18 cellular contexts compared by ENCODE assay signal in the genomic region with DNA sequence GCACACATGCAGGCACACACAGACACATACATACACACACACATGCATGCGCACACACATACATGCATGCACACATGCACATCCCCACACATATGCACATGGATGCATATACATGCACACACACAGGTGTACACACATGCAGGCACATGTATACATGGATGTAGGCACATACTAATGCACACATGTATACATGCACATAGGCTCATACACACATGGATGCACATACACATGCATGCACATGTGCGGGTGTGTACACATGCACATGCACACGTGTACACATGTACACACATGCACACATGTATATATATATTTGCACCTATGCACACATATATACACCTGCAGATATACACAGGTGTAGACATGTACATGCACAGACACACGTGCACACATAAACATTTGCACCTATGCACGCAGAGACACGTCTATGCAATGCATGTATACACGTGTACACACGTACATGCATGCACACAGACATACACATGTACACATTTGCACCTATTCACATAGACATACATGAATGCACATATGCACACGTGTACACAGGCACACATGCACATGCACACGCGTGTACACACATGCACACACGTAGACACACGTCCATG. TPM values are rescaled to one million over a fixed set of nuclear protein-coding genes. Genes with fewer than 3 reads are reported as not detected.
DNase-seq lines count a peak whose midpoint lies in the region; ATAC-seq, FAIRE-seq and TF ChIP-seq lines count a peak whose summit lies in the region.
"Had no signal": no experiment of that assay in that cellular context is flagged by ENCODE, and none has a peak within 500 bp of the region (broad histone marks: within the 10 kb centered on the region; RNA-seq: fewer than 3 reads in every experiment).

No MANE protein-coding gene starts in this region.

- TF ChIP-seq CTCF in bronchial epithelial cell (IDR thresholded peaks at IDR 0.05; ENCODE audit: insufficient read depth, low read length, severe bottlenecking) (no peak), nephron (IDR thresholded peaks at IDR 0.05; ENCODE audit: unreplicated experiment in 3 of 3) (no peak), natural killer cell (IDR thresholded peaks at IDR 0.05) (no peak)

- no peak overlapping the region for H3K4me3 ChIP-seq in bronchial epithelial cell (ENCODE audit: low read depth, low read length)
- H3K4me3 ChIP-seq: SJCRH30 had no signal

- no peaks in the 10 kb centered on the region for H3K27me3 Mint-ChIP-seq in activated CD4-positive, alpha-beta T cell treated with anti-CD3 and anti-CD28 coated beads, Interleukin-2, amount 10 ng/mL, durations not matched to agents 24 days and 14 days
- H3K27me3 Mint-ChIP-seq in nephron (ENCODE audit: low read depth) = no peaks in the 10 kb centered on the region
- no peaks in the 10 kb centered on the region for H3K27me3 Mint-ChIP-seq in natural killer cell (ENCODE audit: low read depth in 2 of 2)
- H3K27me3 Mint-ChIP-seq: activated B cell treated with CpG ODN at 0.5 μM for 24 hours had no signal

- peaks cover 10% of the 10 kb centered on the region for H3K36me3 ChIP-seq in bronchial epithelial cell (ENCODE audit: control insufficient read depth, insufficient read depth, low read length)
- H3K36me3 ChIP-seq: BE2C had no signal

- no peak for TF ChIP-seq POLR2A in GM12892 (IDR thresholded peaks at IDR 0.05; ENCODE audit: low read depth, low read length)

- peaks cover 23% of the 10 kb centered on the region for H3K4me1 Mint-ChIP-seq in activated CD4-positive, alpha-beta T cell treated with anti-CD3 and anti-CD28 coated beads, Interleukin-2, amount 10 ng/mL, durations not matched to agents 24 days and 14 days
- H3K4me1 Mint-ChIP-seq in nephron = peaks cover 12% of the 10 kb centered on the region
- H3K4me1 Mint-ChIP-seq in natural killer cell = peaks cover 0 to 11% of the 10 kb centered on the region in 2 donors

- ATAC-seq in natural killer cell = no peak
- ATAC-seq: left ventricle myocardium superior had no signal

- intact Hi-C loops in activated CD4-positive, alpha-beta T cell treated with anti-CD3 and anti-CD28 coated beads, Interleukin-2, amount 10 ng/mL, durations not matched to agents 24 days and 14 days (cut with micrococcal nuclease) = no loop called here
- intact Hi-C loops in natural killer cell (cut with micrococcal nuclease) = no loop called here

- peaks cover 41% of the 10 kb centered on the region for H3K36me3 Mint-ChIP-seq in activated CD4-positive, alpha-beta T cell treated with anti-CD3 and anti-CD28 coated beads, Interleukin-2, amount 10 ng/mL, durations not matched to agents 24 days and 14 days (ENCODE audit: low read depth)
- peaks cover 42% of the 10 kb centered on the region for H3K36me3 Mint-ChIP-seq in nephron (ENCODE audit: low read depth)
- no peaks in the 10 kb centered on the region for H3K36me3 Mint-ChIP-seq in natural killer cell

- no peaks in the 10 kb centered on the region for H3K27me3 ChIP-seq in bronchial epithelial cell (ENCODE audit: control insufficient read depth, insufficient read depth, low read length)
- H3K27me3 ChIP-seq: BE2C, SJCRH30 had no signal

- DNase-seq in activated CD4-positive, alpha-beta T cell treated with anti-CD3 and anti-CD28 coated beads, Interleukin-2, amount 10 ng/mL, durations not matched to agents 24 days and 14 days = peak; percentile 49
- no peak for DNase-seq in activated CD4-positive, alpha-beta T cell treated with anti-CD3 and anti-CD28 coated beads, Interleukin-2, amount 50 U/mL, for 48 hours
- DNase-seq in GM12892 (ENCODE audit: insufficient read length) = no peak
- DNase-seq in bronchial epithelial cell (ENCODE audit: low read depth) = no peak
- no peak for DNase-seq in natural killer cell
- no peak for DNase-seq in activated effector memory CD4-positive, alpha-beta T cell treated with anti-CD3 and anti-CD28 coated beads, Interleukin-2, amount 50 U/mL, for 16 hours
- DNase-seq in NCI-H1417 (lab: John Stamatoyannopoulos, UW) = no peak
- DNase-seq: 8988T, activated B cell treated with CpG ODN at 0.5 μM for 24 hours, BE2C, GDM1, HCEC 1CT, NCI-H146, NCI-H748 treated with DMSO at 0.1 percent for 48 hours, SJCRH30 had no signal

- peak; percentile 78 for FAIRE-seq in GM12892 (lab: Jason Lieb, UNC)
- peak; percentile 95 for FAIRE-seq in bronchial epithelial cell (lab: Jason Lieb, UNC)

- H3K27ac Mint-ChIP-seq in activated CD4-positive, alpha-beta T cell treated with anti-CD3 and anti-CD28 coated beads, Interleukin-2, amount 10 ng/mL, durations not matched to agents 24 days and 14 days = no peak overlapping the region
- H3K27ac Mint-ChIP-seq in nephron = peak overlapping the region in 1 of 3 experiments; percentile 32
- H3K27ac Mint-ChIP-seq in natural killer cell = no peak overlapping the region
- H3K27ac Mint-ChIP-seq: activated B cell treated with CpG ODN at 0.5 μM for 24 hours had no signal

- no peaks in the 10 kb centered on the region for H3K9me3 Mint-ChIP-seq in activated CD4-positive, alpha-beta T cell treated with anti-CD3 and anti-CD28 coated beads, Interleukin-2, amount 10 ng/mL, durations not matched to agents 24 days and 14 days
- no peaks in the 10 kb centered on the region for H3K9me3 Mint-ChIP-seq in nephron
- no peaks in the 10 kb centered on the region for H3K9me3 Mint-ChIP-seq in natural killer cell
- H3K9me3 Mint-ChIP-seq: activated B cell treated with CpG ODN at 0.5 μM for 24 hours; activated T-helper 2 cell treated with anti-CD3 and anti-CD28 coated beads, Interferon-gamma antibody, Interleukin-2, Interleukin-4, amounts not matched to agents 10 μg/mL and 5 μg/mL and 100 μg/mL, durations not matched to agents 14 hours and 24 hours and 36 hours had no signal

- H3K4me3 Mint-ChIP-seq in activated CD4-positive, alpha-beta T cell treated with anti-CD3 and anti-CD28 coated beads, Interleukin-2, amount 10 ng/mL, durations not matched to agents 24 days and 14 days = no peak overlapping the region
- H3K4me3 Mint-ChIP-seq in nephron (peak overlapping the region in 2 of 3 experiments; percentile 56 to 79), natural killer cell (no peak overlapping the region)

RNA-seq across cellular contexts. Expression of a gene that starts 4.0 kb away (rescaled TPM):
- 66.0 and 68.7 TPM in 2 replicates for total RNA-seq in activated CD4-positive, alpha-beta T cell treated with anti-CD3 and anti-CD28 coated beads, Interleukin-2, amount 10 ng/mL, durations not matched to agents 24 days and 14 days
- polyA plus RNA-seq in GM12892 (2012; ENCODE audit: missing spikeins) = 22.1 TPM
- 3.9 and 9.3 TPM in 2 replicates for total RNA-seq in bronchial epithelial cell
- total RNA-seq in natural killer cell = 10 to 100 TPM; 16.3 to 20.9 (median 16.6) TPM

RNA-seq across cellular contexts. Expression of a gene that starts 33.4 kb away (rescaled TPM):
- total RNA-seq in activated CD4-positive, alpha-beta T cell treated with anti-CD3 and anti-CD28 coated beads, Interleukin-2, amount 10 ng/mL, durations not matched to agents 24 days and 14 days = 66.3 and 70.5 TPM in 2 replicates
- polyA plus RNA-seq in GM12892 (2012; ENCODE audit: missing spikeins) = 13.4 TPM
- total RNA-seq in bronchial epithelial cell (46.6 and 68.2 TPM in 2 replicates), natural killer cell (10 to 100 TPM; 46.9 to 62.8 (median 49.8) TPM)

Comparison
In these comparisons a context has a peak if more than half of its experiments do, and no peak if none do; other contexts are left out.
1. H3K4me3 Mint-ChIP-seq: peak in nephron (2 of 3); none in activated CD4-positive, alpha-beta T cell treated with anti-CD3 and anti-CD28 coated beads, Interleukin-2, amount 10 ng/mL, durations not matched to agents 24 days and 14 days (single experiment) and natural killer cell (single experiment).